ENCODE assay signal across 8 cellular contexts in the genomic region with DNA sequence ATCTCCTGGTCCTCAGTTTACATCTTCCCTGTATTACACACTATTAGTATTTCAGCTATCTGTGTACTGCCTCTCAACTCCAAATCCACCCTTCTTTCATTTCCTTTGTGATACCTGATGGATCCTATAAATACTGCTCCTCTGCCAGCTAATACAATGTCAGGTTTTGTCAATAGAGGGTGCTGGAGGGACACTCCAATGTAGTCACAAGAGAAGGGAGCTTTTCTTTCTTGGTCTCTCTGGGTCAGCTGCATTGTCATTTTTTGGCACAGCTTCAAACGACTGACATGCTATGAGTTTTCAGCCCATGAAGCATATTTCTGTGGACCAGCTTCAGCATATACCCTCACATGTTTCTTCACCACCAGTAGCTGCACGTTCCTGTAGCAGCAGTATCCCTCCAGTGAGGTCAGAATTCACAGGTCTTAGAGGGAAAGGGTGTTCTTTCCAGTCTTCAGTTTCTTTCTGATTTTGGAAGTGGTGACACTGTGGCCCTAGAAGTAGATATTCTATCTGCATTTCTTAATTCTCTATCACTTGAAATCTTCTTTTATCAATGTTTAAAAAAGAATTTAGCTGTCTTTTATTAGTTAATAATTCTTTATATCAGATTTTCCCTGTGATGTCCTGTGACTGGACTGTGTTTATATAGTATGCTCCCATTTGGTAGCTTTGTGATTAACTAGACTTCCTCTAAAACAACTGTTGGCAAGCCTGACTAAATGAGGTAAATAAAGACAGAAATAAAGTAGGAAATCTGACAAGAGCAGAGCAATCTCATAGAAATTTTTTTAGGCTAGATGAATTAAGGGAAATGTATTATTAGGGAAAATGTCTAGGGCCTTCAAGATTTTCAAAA.
A peak's percentile ranks its signal among the peaks of the same experiment; 100 is the strongest.
DNase-seq lines count a peak whose midpoint lies in the region; ATAC-seq and TF ChIP-seq lines count a peak whose summit lies in the region.

No MANE protein-coding gene starts in this region.

- H3K4me3 ChIP-seq in CD8-positive, alpha-beta memory T cell (ENCODE audit: low read length) = no peak overlapping the region

- H3K9me3 Mint-ChIP-seq in brain = no peaks in the 10 kb centered on the region
- no peaks in the 10 kb centered on the region for H3K9me3 Mint-ChIP-seq in nephron
- H3K9me3 Mint-ChIP-seq in CD8-positive, alpha-beta memory T cell = peaks cover 0 to 5% (median 3%) of the 10 kb centered on the region in 5 donors

- H3K36me3 Mint-ChIP-seq in brain (no peaks in the 10 kb centered on the region), nephron (ENCODE audit: low read depth) (no peaks in the 10 kb centered on the region)
- H3K36me3 Mint-ChIP-seq in CD8-positive, alpha-beta memory T cell = no peaks in the 10 kb centered on the region

- H3K4me1 ChIP-seq in CD8-positive, alpha-beta memory T cell (ENCODE audit: insufficient read depth, low read length) = no peaks in the 10 kb centered on the region

- H3K4me1 Mint-ChIP-seq in brain (no peaks in the 10 kb centered on the region), nephron (no peaks in the 10 kb centered on the region)
- no peaks in the 10 kb centered on the region for H3K4me1 Mint-ChIP-seq in CD8-positive, alpha-beta memory T cell

- DNase-seq in Ammon's horn (ENCODE audit: low spot score) = peak; percentile 75
- DNase-seq in NCI-H2081 treated with DMSO at 0.1 percent for 48 hours (lab: John Stamatoyannopoulos, UW) = peak; percentile 43
- no peak for DNase-seq in CD8-positive, alpha-beta memory T cell
- DNase-seq in T-helper 1 cell = no peak

- H3K27ac ChIP-seq in CD8-positive, alpha-beta memory T cell (ENCODE audit: low read depth, low read length) = no peak overlapping the region

- TF ChIP-seq CTCF in brain (conservative IDR thresholded peaks at IDR 0.05) (peak; percentile 58 to 71), nephron (IDR thresholded peaks at IDR 0.05; ENCODE audit: unreplicated experiment in 3 of 3) (peak; percentile 54 to 72 (median 69))

- ATAC-seq in GM21447 (IDR thresholded peaks at IDR 0.05; ENCODE audit: unreplicated experiment) = peak; percentile 55
- no peak for ATAC-seq in esophagus mucosa

- no peak overlapping the region for H3K27ac Mint-ChIP-seq in brain
- H3K27ac Mint-ChIP-seq in nephron = peak overlapping the region; percentile 9 to 66 (median 14)
- no peak overlapping the region for H3K27ac Mint-ChIP-seq in CD8-positive, alpha-beta memory T cell

- H3K36me3 ChIP-seq in CD8-positive, alpha-beta memory T cell (ENCODE audit: insufficient read depth, low read length) = no peaks in the 10 kb centered on the region

- CTCF ChIA-PET in CD8-positive, alpha-beta memory T cell (lab: Charles Lee) = no interaction called here

- H3K4me3 Mint-ChIP-seq in brain (no peak overlapping the region), nephron (no peak overlapping the region)
- no peak overlapping the region for H3K4me3 Mint-ChIP-seq in CD8-positive, alpha-beta memory T cell

- H3K27me3 ChIP-seq in CD8-positive, alpha-beta memory T cell (ENCODE audit: insufficient read depth, low read length, poor library complexity, severe bottlenecking) = no peaks in the 10 kb centered on the region

- POLR2A ChIA-PET in CD8-positive, alpha-beta memory T cell (lab: Charles Lee) = no interaction called here

- H3K27me3 Mint-ChIP-seq in brain = peaks cover 4% of the 10 kb centered on the region
- no peaks in the 10 kb centered on the region for H3K27me3 Mint-ChIP-seq in nephron (ENCODE audit: low read depth)
- H3K27me3 Mint-ChIP-seq in CD8-positive, alpha-beta memory T cell = peaks cover 0 to 2% of the 10 kb centered on the region in 2 donors

- H3K9me3 ChIP-seq in CD8-positive, alpha-beta memory T cell (ENCODE audit: low read length) = no peaks in the 10 kb centered on the region

Comparison
In these comparisons a context has a peak if more than half of its experiments do, and no peak if none do; other contexts are left out.
1. DNase-seq: peak in Ammon's horn (single experiment) and NCI-H2081 treated with DMSO at 0.1 percent for 48 hours (single experiment); none in CD8-positive, alpha-beta memory T cell (0 of 5) and T-helper 1 cell (0 of 5).
2. H3K27ac Mint-ChIP-seq: peak in nephron (3 of 3); none in brain (0 of 5) and CD8-positive, alpha-beta memory T cell (0 of 8).